ENCODE assay signal across 1 cellular context in the genomic region with DNA sequence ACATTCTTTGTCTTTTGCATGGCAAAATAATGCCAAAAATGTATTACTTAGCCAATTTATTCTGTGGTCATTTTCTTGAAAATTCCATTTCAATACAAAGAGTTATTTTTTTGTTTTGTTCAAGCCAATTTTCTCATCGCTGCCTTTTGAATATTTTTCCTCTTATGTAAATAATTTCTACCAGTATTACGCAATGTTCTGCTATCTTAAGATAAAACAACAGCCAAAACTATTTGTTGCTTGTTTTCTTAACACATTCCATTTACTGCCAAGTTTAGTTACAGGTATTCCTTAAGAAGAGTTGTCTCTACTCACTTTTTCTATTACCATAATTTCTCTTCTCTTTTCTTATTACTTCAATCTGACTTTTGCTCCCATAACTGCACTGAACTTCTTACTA.
TF ChIP-seq lines count a peak whose summit lies in the region.

No MANE protein-coding gene starts in this region.

TF ChIP-seq in SK-N-SH, 30 proteins besides CTCF, POLR2A, EP300 and RAD21 (continued from another document):
- no peak for TF ChIP-seq TAF1 (IDR thresholded peaks at IDR 0.05; ENCODE audit: borderline replicate concordance, low read depth, low read length)
